8 cellular contexts compared by ENCODE assay signal in the genomic region with DNA sequence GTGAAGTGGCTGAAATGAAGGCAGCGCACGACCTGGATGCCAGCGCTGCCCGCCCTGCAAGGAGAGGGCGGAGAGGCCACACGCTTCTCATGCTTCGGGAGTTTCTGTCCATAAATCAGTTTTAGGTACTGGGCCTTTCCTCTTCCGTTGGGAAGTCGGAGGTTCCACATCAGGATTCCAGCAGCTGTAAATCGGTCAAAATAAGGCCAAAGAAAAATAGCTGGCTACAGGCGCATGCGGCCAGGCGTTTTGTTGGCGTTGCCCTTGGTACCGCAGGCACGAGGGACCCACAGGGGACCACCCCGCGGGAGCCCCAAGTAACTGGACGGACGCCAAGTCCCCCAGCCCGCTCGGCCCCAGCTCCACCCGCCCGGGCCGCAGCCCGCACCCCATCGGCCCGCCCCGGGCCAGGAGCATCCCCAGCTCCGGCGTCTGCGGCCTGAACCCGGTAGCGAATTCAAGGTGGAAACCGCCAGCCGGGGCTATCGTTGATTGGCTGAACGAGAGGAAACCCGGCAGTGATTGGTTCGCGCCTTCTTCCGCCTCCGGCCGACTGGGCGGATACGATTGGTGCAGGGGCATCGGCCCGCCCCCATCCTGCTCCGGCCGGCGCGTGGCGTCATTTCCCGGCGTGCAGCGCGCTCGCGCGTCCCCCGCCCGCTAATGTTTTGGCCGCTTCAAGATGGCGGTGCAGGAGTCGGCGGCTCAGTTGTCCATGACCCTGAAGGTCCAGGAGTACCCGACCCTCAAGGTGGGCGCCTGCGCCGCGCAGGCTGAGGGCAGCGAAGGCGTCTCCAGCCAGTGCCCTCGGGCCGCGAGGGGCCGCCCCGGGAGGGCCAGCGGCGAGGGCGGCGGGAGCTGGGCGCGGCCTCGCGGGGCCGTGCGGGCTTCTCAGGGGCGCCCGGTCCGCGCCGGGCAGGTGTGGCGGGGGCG. TPM values are rescaled to one million over a fixed set of nuclear protein-coding genes. Genes with fewer than 3 reads are reported as not detected.
DNase-seq lines count a peak whose midpoint lies in the region; ATAC-seq and TF ChIP-seq lines count a peak whose summit lies in the region.

A gene (plus strand): TSS at position 660 of the 933 bp plus-strand sequence. CDS start 23 bp downstream, at position 683.

- H3K36me3 ChIP-seq in upper lobe of right lung, result no peaks in the 10 kb centered on the region

- peak within 1 kb of the TSS; percentile 87 for H3K4me3 Mint-ChIP-seq in T-helper 1 cell treated with Interleukin-12 subunit alpha and Interleukin-12 subunit beta and Interleukin-4 antibody, amounts not matched to agents 30 μg/mL and 1 μg/mL, for 36 hours

- H3K9me3 Mint-ChIP-seq in T-helper 1 cell treated with Interleukin-12 subunit alpha and Interleukin-12 subunit beta and Interleukin-4 antibody, amounts not matched to agents 30 μg/mL and 1 μg/mL, for 36 hours, result peaks cover 5% of the 10 kb centered on the region

- H3K27me3 ChIP-seq in upper lobe of right lung, result no peaks in the 10 kb centered on the region

- H3K27ac ChIP-seq in upper lobe of right lung, result peak within 1 kb of the TSS; percentile 86

- no peaks in the 10 kb centered on the region for H3K27me3 Mint-ChIP-seq in T-helper 1 cell treated with Interleukin-12 subunit alpha and Interleukin-12 subunit beta and Interleukin-4 antibody, amounts not matched to agents 30 μg/mL and 1 μg/mL, for 36 hours (ENCODE audit: low read depth)

- TF ChIP-seq CTCF in GM13977 (IDR thresholded peaks at IDR 0.05; ENCODE audit: extremely low read depth, insufficient read depth, missing control alignments) (no peak), upper lobe of right lung (IDR thresholded peaks at IDR 0.05) (no peak)

- DNase-seq in GM13977 (ENCODE audit: low spot score), result peak; percentile 100
- peak; percentile 91 for DNase-seq in NCI-H1694 (lab: John Stamatoyannopoulos, UW)
- DNase-seq in amniotic stem cell (lab: John Stamatoyannopoulos, UW), result peak; percentile 96
- peak; percentile 98 for DNase-seq in left cardiac atrium
- peak; percentile 99 for DNase-seq in posterior vena cava (ENCODE audit: low spot score)
- peak; percentile 98 for DNase-seq in upper lobe of right lung

- in situ Hi-C loops in GM13977 (cut with MboI; ENCODE audit: low pct_unique_long_range_greater_than_20kb, low sequenced_read_pairs, unreplicated experiment), result no loop called here

- peaks cover 37% of the 10 kb centered on the region for H3K4me1 ChIP-seq in upper lobe of right lung

- H3K4me3 ChIP-seq in upper lobe of right lung, result peak within 1 kb of the TSS; percentile 97

- H3K4me1 Mint-ChIP-seq in T-helper 1 cell treated with Interleukin-12 subunit alpha and Interleukin-12 subunit beta and Interleukin-4 antibody, amounts not matched to agents 30 μg/mL and 1 μg/mL, for 36 hours (ENCODE audit: low read depth), result peaks cover 29% of the 10 kb centered on the region

- intact Hi-C loops in left cardiac atrium (cut with DNase I), result loop anchor here in 1 of 2 donors (5.0 to 10.0 kb wide), 2 partner anchors 37 to 55 kb away; a partner anchor contains a TSS
- intact Hi-C loops in posterior vena cava (cut with DNase I), result loop anchor here in 1 of 2 donors (5.0 kb wide), 1 partner anchor 37 kb away; no protein-coding TSS in a partner anchor
- intact Hi-C loops in upper lobe of right lung (cut with DNase I), result no loop called here

- peak; percentile 94 for ATAC-seq in HG02884 (IDR thresholded peaks at IDR 0.05; ENCODE audit: unreplicated experiment)
- peak; percentile 98 to 99 for ATAC-seq in left cardiac atrium
- peak; percentile 99 for ATAC-seq in upper lobe of right lung

- no peaks in the 10 kb centered on the region for H3K9me3 ChIP-seq in upper lobe of right lung

- H3K27ac Mint-ChIP-seq in T-helper 1 cell treated with Interleukin-12 subunit alpha and Interleukin-12 subunit beta and Interleukin-4 antibody, amounts not matched to agents 30 μg/mL and 1 μg/mL, for 36 hours, result peak within 1 kb of the TSS; percentile 82

- H3K36me3 Mint-ChIP-seq in T-helper 1 cell treated with Interleukin-12 subunit alpha and Interleukin-12 subunit beta and Interleukin-4 antibody, amounts not matched to agents 30 μg/mL and 1 μg/mL, for 36 hours (ENCODE audit: low read depth), result peaks cover 9% of the 10 kb centered on the region

RNA-seq across cellular contexts. Expression of the gene that starts here (rescaled TPM):
- total RNA-seq in left cardiac atrium (10 to 100 TPM; 41.9 to 59.3 TPM), posterior vena cava (10 to 100 TPM; 37.5 to 43.7 TPM), upper lobe of right lung (63.2 TPM)

Comparison
In these comparisons a context has a peak if more than half of its experiments do, and no peak if none do; other contexts are left out.
1. Peak in every context shown above with its lines: DNase-seq, ATAC-seq, H3K4me3 ChIP-seq and H3K27ac ChIP-seq.